20 cellular contexts compared by ENCODE assay signal in the genomic region with DNA sequence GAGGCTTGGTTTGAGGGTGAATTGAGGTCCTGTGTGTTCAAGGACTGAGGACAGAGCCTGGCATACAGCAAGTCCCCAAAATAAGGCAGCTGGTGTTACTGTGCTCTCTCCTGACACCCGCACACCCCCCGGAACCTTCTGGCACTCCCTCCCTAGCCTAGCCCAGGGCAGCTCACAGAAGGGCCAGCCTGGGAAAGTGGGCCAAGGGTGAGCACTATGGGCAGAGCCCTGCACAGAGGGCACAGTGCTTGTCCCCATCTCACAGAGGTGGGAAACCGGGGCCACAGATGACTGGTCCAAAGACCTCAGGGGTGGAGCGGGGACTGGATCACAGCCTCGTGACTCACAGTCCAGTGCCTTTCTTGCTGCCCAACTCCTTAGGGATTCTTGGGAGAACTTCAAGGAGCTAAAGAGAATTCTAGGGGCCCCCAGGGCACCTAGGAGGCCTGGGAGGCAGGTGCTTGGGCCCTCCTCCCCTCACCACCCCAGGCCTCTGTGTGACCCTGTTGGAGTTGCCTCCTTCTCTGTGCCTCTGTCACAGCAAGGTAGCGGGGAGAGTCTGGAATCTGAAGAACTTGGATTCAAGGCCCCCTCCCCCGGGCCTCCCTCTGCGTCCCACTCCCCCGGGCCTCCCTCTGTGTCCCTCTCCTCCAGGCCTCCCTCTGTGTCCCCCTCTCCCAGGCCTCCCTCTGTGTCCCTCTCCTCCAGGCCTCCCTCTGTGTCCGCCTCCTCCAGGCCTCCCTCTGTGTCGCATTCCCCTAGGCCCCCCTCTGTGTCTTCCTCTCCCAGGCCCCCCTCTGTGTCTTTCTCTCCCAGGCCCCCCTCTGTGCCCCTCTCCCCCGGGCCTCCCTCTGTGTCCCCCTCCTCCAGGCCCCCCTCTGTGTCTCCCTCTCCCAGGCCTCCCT.
"Had no signal": no experiment of that assay in that cellular context is flagged by ENCODE, and none has a peak within 500 bp of the region (broad histone marks: within the 10 kb centered on the region; RNA-seq: fewer than 3 reads in every experiment).

No MANE protein-coding gene starts in this region.

- H3K4me1 ChIP-seq: body of pancreas, colonic mucosa, psoas muscle, thyroid gland had no signal

- H3K27me3 ChIP-seq: body of pancreas, colonic mucosa, thyroid gland had no signal

- H3K27ac ChIP-seq: body of pancreas, colonic mucosa, psoas muscle, thyroid gland had no signal

- H3K4me3 ChIP-seq: body of pancreas, colonic mucosa, mucosa of descending colon, psoas muscle, smooth muscle cell, thyroid gland had no signal

- H3K36me3 ChIP-seq: colonic mucosa, thyroid gland had no signal

- DNase-seq: activated CD4-positive, alpha-beta T cell treated with anti-CD3 and anti-CD28 coated beads for 36 hours; activated CD4-positive, alpha-beta T cell treated with anti-CD3 and anti-CD28 coated beads, Interleukin-2, amount 50 U/mL, for 48 hours; activated T-cell treated with anti-CD3 and anti-CD28 coated beads for 4 hours; amygdala; body of pancreas; colonic mucosa; erythroblast; foreskin melanocyte; kidney glomerular epithelial cell; left ventricle myocardium superior; mucosa of descending colon; naive B cell; right cardiac atrium; stimulated activated CD4-positive, alpha-beta T cell treated with anti-CD3 and anti-CD28 coated beads, Interleukin-4, amount 100 ng/mL, for 4 hours; stimulated activated naive B cell treated with anti-CD40 and anti-IgM and Interleukin-4, amounts not matched to agents 10 μg/mL and 1 μg/mL and 100 μg/mL, for 72 hours; thyroid gland had no signal

- H3K4me2 ChIP-seq: smooth muscle cell had no signal

- H3K9me3 ChIP-seq: body of pancreas, colonic mucosa, mucosa of descending colon, psoas muscle, thyroid gland had no signal

- FAIRE-seq: endometrium, TTC549 had no signal
